8 cellular contexts compared by ENCODE assay signal in the genomic region with DNA sequence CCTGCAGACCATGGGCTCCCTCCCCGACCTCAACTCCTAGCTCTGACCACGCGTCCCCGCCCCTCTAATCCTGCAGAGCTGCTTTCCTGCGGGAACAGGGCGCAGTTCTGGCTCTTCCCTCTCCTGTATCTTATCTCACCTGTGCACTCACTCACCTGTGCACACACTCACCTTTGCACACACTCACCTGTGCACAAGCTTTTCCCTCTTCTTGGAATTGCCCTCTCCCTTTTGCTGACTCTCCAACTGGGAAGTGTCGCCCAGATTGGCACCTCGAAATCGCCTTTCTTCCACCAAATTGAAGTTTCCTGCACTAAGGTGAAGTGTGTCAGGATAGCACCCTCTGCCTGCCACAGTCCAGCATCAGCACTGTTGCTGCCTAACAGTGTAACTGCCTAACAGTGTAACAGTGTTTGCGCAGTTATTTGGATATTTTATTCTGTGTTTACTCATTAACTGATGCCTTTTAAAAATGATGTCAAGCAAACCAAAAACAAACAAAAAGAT. TPM values are rescaled to one million over a fixed set of nuclear protein-coding genes. Genes with fewer than 3 reads are reported as not detected.
DNase-seq lines count a peak whose midpoint lies in the region; ATAC-seq and TF ChIP-seq lines count a peak whose summit lies in the region.

No MANE protein-coding gene starts in this region.

- no peaks in the 10 kb centered on the region for H3K4me1 ChIP-seq in colonic mucosa
- H3K4me1 ChIP-seq in suprapubic skin: peaks cover 12% of the 10 kb centered on the region

- H3K27ac ChIP-seq in KOPT-K1 (ENCODE audit: low read depth, low read length, poor library complexity, severe bottlenecking): peak overlapping the region; percentile 91
- H3K27ac ChIP-seq in colonic mucosa: peak overlapping the region; percentile 89
- no peak overlapping the region for H3K27ac ChIP-seq in suprapubic skin

- H3K27me3 ChIP-seq in colonic mucosa (no peaks in the 10 kb centered on the region), suprapubic skin (no peaks in the 10 kb centered on the region)

- peak; percentile 50 for ATAC-seq in GM21723 (IDR thresholded peaks at IDR 0.05; ENCODE audit: unreplicated experiment)

- no peak for TF ChIP-seq POLR2A in suprapubic skin (IDR thresholded peaks at IDR 0.05)

- 10% methylated on average over 10 of the region's 10 CpGs for WGBS in suprapubic skin

- no peak for TF ChIP-seq EP300 in suprapubic skin (IDR thresholded peaks at IDR 0.05)

- H3K36me3 ChIP-seq in KOPT-K1 (ENCODE audit: insufficient read depth, low read length) (peaks cover 27% of the 10 kb centered on the region), colonic mucosa (no peaks in the 10 kb centered on the region), suprapubic skin (peaks cover 4% of the 10 kb centered on the region)

- H3K4me3 ChIP-seq in colonic mucosa (peak overlapping the region; percentile 87), suprapubic skin (peak overlapping the region; percentile 86)

- H3K9me3 ChIP-seq in KOPT-K1 (ENCODE audit: insufficient read depth, low read length, poor library complexity, severe bottlenecking) (peaks cover 5% of the 10 kb centered on the region), colonic mucosa (no peaks in the 10 kb centered on the region), suprapubic skin (no peaks in the 10 kb centered on the region)

- TF ChIP-seq CTCF in colonic mucosa (IDR thresholded peaks at IDR 0.05) (no peak), suprapubic skin (IDR thresholded peaks at IDR 0.05) (peak in 1 of 2 donors; percentile 30)

- intact Hi-C loops in colonic mucosa (cut with DNase I): no loop called here

- peak overlapping the region; percentile 75 to 79 for H3K9ac ChIP-seq in colonic mucosa (ENCODE audit: low read depth in 2 of 2, low read length in 2 of 2)

- DNase-seq in NCI-H1417 (lab: John Stamatoyannopoulos, UW) (peak; percentile 76 to 91 (median 89)), NCI-H1417 treated with DMSO at 0.1 percent for 48 hours (lab: John Stamatoyannopoulos, UW) (no peak), SW480 (ENCODE audit: low spot score) (peak; percentile 37), colonic mucosa (peak; percentile 50), lung microvascular endothelial cell (ENCODE audit: low read depth in 2 of 2) (peak; percentile 23 to 29), suprapubic skin (ENCODE audit: low spot score in 2 of 2) (no peak)

RNA-seq across cellular contexts. Expression of gene CMPK2, which starts 0.6 kb away (rescaled TPM):
- total RNA-seq in colonic mucosa: 1 to 10 TPM; 2.6 to 3.6 TPM
- total RNA-seq in lung microvascular endothelial cell: 0.20 and 0.65 TPM in 2 replicates
- total RNA-seq in suprapubic skin: 1 to 10 TPM in 3 of 4 donors, under 1 TPM in 1; 0.83 to 3.1 (median 1.3) TPM

RNA-seq across cellular contexts. Expression of gene RSAD2, which starts 11.3 kb away (rescaled TPM):
- total RNA-seq in colonic mucosa (1 to 10 TPM in 1 of 2 donors, under 1 TPM in 1; 0.72 to 4.7 TPM), lung microvascular endothelial cell (0.20 and 0.22 TPM in 2 replicates), suprapubic skin (1 to 10 TPM in 1 of 4 donors, under 1 TPM in 1, not detected in 2; 0.24 to 1.5 TPM)

RNA-seq across cellular contexts. Expression of gene RNF144A, which starts 50.9 kb away (rescaled TPM):
- total RNA-seq in colonic mucosa (10 to 100 TPM; 13.9 to 22.6 TPM), lung microvascular endothelial cell (8.5 and 11.3 TPM in 2 replicates), suprapubic skin (10 to 100 TPM in 3 of 4 donors, 1 to 10 TPM in 1; 8.0 to 25.4 (median 15.8) TPM)

Comparison
In these comparisons a context has a peak if more than half of its experiments do, and no peak if none do; other contexts are left out.
1. DNase-seq: peak in NCI-H1417 (3 of 3), SW480 (single experiment), colonic mucosa (single experiment) and lung microvascular endothelial cell (2 of 2); none in NCI-H1417 treated with DMSO at 0.1 percent for 48 hours (single experiment) and suprapubic skin (0 of 2).